Comparison of ENCODE assay signal across 10 cellular contexts in the genomic region with DNA sequence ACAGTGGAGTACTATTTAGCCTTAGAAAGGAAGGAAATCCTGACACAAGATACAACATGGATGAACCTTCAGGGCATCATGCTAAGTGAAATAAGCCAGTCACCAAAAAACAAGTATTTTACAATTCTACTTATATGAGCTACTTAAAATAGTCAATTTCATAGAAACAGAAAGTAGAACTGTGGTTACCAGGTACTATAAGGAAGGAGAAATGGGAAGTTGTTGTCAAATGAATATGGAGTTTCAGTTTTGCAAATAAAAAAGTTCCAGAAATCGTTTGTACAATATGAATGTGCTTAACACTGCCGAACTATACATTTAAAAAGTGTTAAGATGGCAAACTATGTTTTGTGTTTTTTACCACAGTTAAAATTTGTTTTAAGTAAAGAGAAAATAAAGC. TPM values are rescaled to one million over a fixed set of nuclear protein-coding genes. Genes with fewer than 3 reads are reported as not detected.
DNase-seq lines count a peak whose midpoint lies in the region; ATAC-seq and TF ChIP-seq lines count a peak whose summit lies in the region.
"Had no signal": no experiment of that assay in that cellular context is flagged by ENCODE, and none has a peak within 500 bp of the region (broad histone marks: within the 10 kb centered on the region; RNA-seq: fewer than 3 reads in every experiment).

No MANE protein-coding gene starts in this region.

- peaks cover 14% of the 10 kb centered on the region for H3K9me3 Mint-ChIP-seq in activated CD8-positive, alpha-beta T cell treated with anti-CD3 and anti-CD28 coated beads for 36 hours

- 83 to 86% methylated on average over 2 of the region's 2 CpGs for WGBS in thyroid gland, 2 donors
- no CpG with 5 or more reads among the region's 2 CpGs for WGBS in trophoblast cell (ENCODE audit: extremely low coverage, insufficient coverage, insufficient read length)

- H3K27ac ChIP-seq in thyroid gland (no peak overlapping the region), trophoblast cell (ENCODE audit: low read depth, low read length) (no peak overlapping the region)

- H3K4me3 Mint-ChIP-seq in activated CD8-positive, alpha-beta T cell treated with anti-CD3 and anti-CD28 coated beads for 36 hours: peak overlapping the region; percentile 51

- H2AFZ ChIP-seq in trophoblast cell (ENCODE audit: insufficient read depth, low read length, poor library complexity): no peak overlapping the region

- CTCF ChIA-PET in activated CD8-positive, alpha-beta T cell treated with anti-CD3 and anti-CD28 coated beads for 36 hours (lab: Charles Lee): no interaction called here

- H3K9me3 ChIP-seq in thyroid gland (no peaks in the 10 kb centered on the region), trophoblast cell (ENCODE audit: insufficient read depth, low read depth, low read length) (peaks cover 6% of the 10 kb centered on the region)

- H2BK12ac ChIP-seq in trophoblast cell (ENCODE audit: low read length): no peak overlapping the region

- no peak overlapping the region for H3K4ac ChIP-seq in trophoblast cell (ENCODE audit: low read depth, low read length)

- H3K36me3 Mint-ChIP-seq in activated CD8-positive, alpha-beta T cell treated with anti-CD3 and anti-CD28 coated beads for 36 hours (ENCODE audit: low read depth): peaks cover 13% of the 10 kb centered on the region

- no peaks in the 10 kb centered on the region for H3K79me1 ChIP-seq in trophoblast cell (ENCODE audit: low read length)

- H3K36me3 ChIP-seq in thyroid gland (no peaks in the 10 kb centered on the region), trophoblast cell (ENCODE audit: control insufficient read depth in 1 of 2, insufficient read depth in 2 of 2, low read length in 2 of 2) (no peaks in the 10 kb centered on the region)

- TF ChIP-seq CTCF in GM12864 (IDR thresholded peaks at IDR 0.05; ENCODE audit: low read depth, low read length, missing control alignments): no peak
- TF ChIP-seq CTCF in activated CD8-positive, alpha-beta T cell treated with anti-CD3 and anti-CD28 coated beads for 36 hours (IDR thresholded peaks at IDR 0.05): no peak
- no peak for TF ChIP-seq CTCF in thyroid gland (IDR thresholded peaks at IDR 0.05)

- DNase-seq in GM12864 (ENCODE audit: low read depth): peak; percentile 65
- no peak for DNase-seq in activated CD8-positive, alpha-beta T cell treated with anti-CD3 and anti-CD28 coated beads for 36 hours
- DNase-seq in NCI-H524 (lab: John Stamatoyannopoulos, UW): no peak
- DNase-seq in thyroid gland: no peak
- DNase-seq in trophoblast cell: no peak
- no peak for DNase-seq in stimulated activated CD4-positive, alpha-beta T cell treated with anti-CD3 and anti-CD28 coated beads, Interleukin-1b, Interleukin-23, amount 100 ng/mL, for 48 hours
- DNase-seq: effector memory CD4-positive, alpha-beta T cell; mammary epithelial cell had no signal

- no peak for TF ChIP-seq POLR2A in thyroid gland (IDR thresholded peaks at IDR 0.05)

- ATAC-seq in GM19468 (IDR thresholded peaks at IDR 0.05; ENCODE audit: extremely low read depth, unreplicated experiment) (peak; percentile 56), HG03196 (IDR thresholded peaks at IDR 0.05; ENCODE audit: unreplicated experiment) (peak; percentile 74)
- peak; percentile 37 for ATAC-seq in activated CD8-positive, alpha-beta T cell treated with anti-CD3 and anti-CD28 coated beads for 36 hours

- no peak overlapping the region for H3K23ac ChIP-seq in trophoblast cell (ENCODE audit: low read length)

- no peak overlapping the region; the same call in 1 of the 2 replicates for H3K4me3 ChIP-seq in GM12864 (ENCODE audit: low read depth, low read length)
- no peak overlapping the region for H3K4me3 ChIP-seq in thyroid gland (replicated peaks in 1 of 3)
- no peak overlapping the region for H3K4me3 ChIP-seq in trophoblast cell (ENCODE audit: low read depth, low read length)

- H3K79me2 ChIP-seq in trophoblast cell (ENCODE audit: control insufficient read depth, insufficient read depth, low read length, poor library complexity): no peaks in the 10 kb centered on the region

- H3K27me3 ChIP-seq in thyroid gland (no peaks in the 10 kb centered on the region), trophoblast cell (ENCODE audit: insufficient read depth, low read length) (no peaks in the 10 kb centered on the region)

- no peaks in the 10 kb centered on the region for H3K27me3 Mint-ChIP-seq in activated CD8-positive, alpha-beta T cell treated with anti-CD3 and anti-CD28 coated beads for 36 hours

- POLR2A ChIA-PET in activated CD8-positive, alpha-beta T cell treated with anti-CD3 and anti-CD28 coated beads for 36 hours (lab: Charles Lee): interaction anchor here (1.0 kb wide), 1 partner anchor 10 kb away, joined by 4 read pairs; no protein-coding TSS in a partner anchor

- no peak overlapping the region for H2BK5ac ChIP-seq in trophoblast cell (ENCODE audit: low read depth, low read length, poor library complexity)

- H3K4me2 ChIP-seq in trophoblast cell (ENCODE audit: low read length): no peak overlapping the region

- no peak overlapping the region for H4K8ac ChIP-seq in trophoblast cell (ENCODE audit: low read depth, low read length)

- H4K12ac ChIP-seq in trophoblast cell (ENCODE audit: low read depth, low read length): no peak overlapping the region

- no peak overlapping the region for H3K14ac ChIP-seq in trophoblast cell (ENCODE audit: low read length)

- peaks cover 25% of the 10 kb centered on the region for H3K4me1 Mint-ChIP-seq in activated CD8-positive, alpha-beta T cell treated with anti-CD3 and anti-CD28 coated beads for 36 hours (ENCODE audit: low read depth)

- H4K91ac ChIP-seq in trophoblast cell (ENCODE audit: low read depth, low read length): no peak overlapping the region

- no peak overlapping the region for H2AK5ac ChIP-seq in trophoblast cell (ENCODE audit: low read length)

- no peak overlapping the region for H3K18ac ChIP-seq in trophoblast cell (ENCODE audit: low read length)

- intact Hi-C loops in activated CD8-positive, alpha-beta T cell treated with anti-CD3 and anti-CD28 coated beads for 36 hours (cut with micrococcal nuclease): no loop called here
- intact Hi-C loops in thyroid gland (cut with DNase I): no loop called here

- H3K4me1 ChIP-seq in thyroid gland (no peaks in the 10 kb centered on the region), trophoblast cell (ENCODE audit: control insufficient read depth in 1 of 2, insufficient read depth in 2 of 2, low read length in 2 of 2) (no peaks in the 10 kb centered on the region)

- no peak overlapping the region for H3K9ac ChIP-seq in trophoblast cell (ENCODE audit: low read length)

- peak overlapping the region; percentile 78 for H3K27ac Mint-ChIP-seq in activated CD8-positive, alpha-beta T cell treated with anti-CD3 and anti-CD28 coated beads for 36 hours

- no peak overlapping the region for H2BK120ac ChIP-seq in trophoblast cell (ENCODE audit: insufficient read depth, low read length, poor library complexity)

RNA-seq across cellular contexts. Expression of a gene that starts 26.8 kb away (rescaled TPM):
- 10 to 100 TPM; 16.0 to 17.4 TPM for total RNA-seq in activated CD8-positive, alpha-beta T cell treated with anti-CD3 and anti-CD28 coated beads for 36 hours
- 10 to 100 TPM; 11.7 to 26.3 (median 18.5) TPM for total RNA-seq in thyroid gland
- polyA plus RNA-seq in trophoblast cell (2013): 0.49 TPM in 2 replicates
